In genomic region chr2:192696857-192697256, GRCh38 we compare ENCODE assay signal across 29 cellular contexts.
"Had no signal": no experiment of that assay in that cellular context is flagged by ENCODE, and none has a peak within 500 bp of the region (broad histone marks: within the 10 kb centered on the region; RNA-seq: fewer than 3 reads in every experiment).

No MANE protein-coding gene starts in this region.

- H3K27me3 Mint-ChIP-seq: activated B cell treated with CpG ODN at 0.5 μM for 24 hours; activated CD4-positive, alpha-beta T cell treated with anti-CD3 and anti-CD28 coated beads for 36 hours; activated naive CD8-positive, alpha-beta T cell treated with anti-CD3 and anti-CD28 coated beads for 36 hours; activated T-cell treated with anti-CD3 and anti-CD28 coated beads, Interleukin-2, amount 50 U/mL, for 24 hours had no signal

- H3K27ac Mint-ChIP-seq: activated B cell treated with CpG ODN at 0.5 μM for 24 hours; activated CD4-positive, alpha-beta T cell treated with anti-CD3 and anti-CD28 coated beads for 36 hours; activated naive CD8-positive, alpha-beta T cell treated with anti-CD3 and anti-CD28 coated beads for 36 hours; activated T-cell treated with anti-CD3 and anti-CD28 coated beads, Interleukin-2, amount 50 U/mL, for 24 hours; activated T-helper 2 cell treated with anti-CD3 and anti-CD28 coated beads, Interferon-gamma antibody, Interleukin-2, Interleukin-4, amounts not matched to agents 10 μg/mL and 5 μg/mL and 100 μg/mL, durations not matched to agents 14 hours and 24 hours and 36 hours; endodermal cell; nephron progenitor cell had no signal

- H3K9me3 Mint-ChIP-seq: activated B cell treated with CpG ODN at 0.5 μM for 24 hours; activated naive CD8-positive, alpha-beta T cell treated with anti-CD3 and anti-CD28 coated beads for 36 hours; activated T-cell treated with anti-CD3 and anti-CD28 coated beads, Interleukin-2, amount 50 U/mL, for 24 hours; activated T-helper 2 cell treated with anti-CD3 and anti-CD28 coated beads, Interferon-gamma antibody, Interleukin-2, Interleukin-4, amounts not matched to agents 10 μg/mL and 5 μg/mL and 100 μg/mL, durations not matched to agents 14 hours and 24 hours and 36 hours; nephron progenitor cell had no signal

- H3K36me3 ChIP-seq: colonic mucosa, esophagus squamous epithelium, gastroesophageal sphincter, heart right ventricle, lower lobe of right lung, pancreas, thoracic aorta, upper lobe of left lung had no signal

- FAIRE-seq: bronchial epithelial cell, keratinocyte, pancreas had no signal

- H3K4me1 ChIP-seq: colonic mucosa, esophagus squamous epithelium, gastroesophageal sphincter, heart right ventricle, lower lobe of right lung, pancreas, upper lobe of left lung had no signal

- H3K4me3 Mint-ChIP-seq: activated B cell treated with CpG ODN at 0.5 μM for 24 hours; activated CD4-positive, alpha-beta T cell treated with anti-CD3 and anti-CD28 coated beads for 36 hours; activated naive CD8-positive, alpha-beta T cell treated with anti-CD3 and anti-CD28 coated beads for 36 hours; activated T-cell treated with anti-CD3 and anti-CD28 coated beads, Interleukin-2, amount 50 U/mL, for 24 hours; endodermal cell; nephron progenitor cell had no signal

- H3K9me3 ChIP-seq: colonic mucosa, esophagus squamous epithelium, gastroesophageal sphincter, lower lobe of right lung, mucosa of descending colon, pancreas, thoracic aorta, upper lobe of left lung had no signal

- H3K36me3 Mint-ChIP-seq: activated naive CD8-positive, alpha-beta T cell treated with anti-CD3 and anti-CD28 coated beads for 36 hours had no signal

- H3K4me3 ChIP-seq: colonic mucosa, esophagus squamous epithelium, gastroesophageal sphincter, heart right ventricle, lower lobe of right lung, mucosa of descending colon, pancreas, thoracic aorta, upper lobe of left lung had no signal

- ATAC-seq: activated CD4-positive, alpha-beta T cell treated with anti-CD3 and anti-CD28 coated beads for 36 hours; gastroesophageal sphincter; heart right ventricle; left colon; lower lobe of right lung; mucosa of descending colon; pancreas; right cardiac atrium had no signal

- H3K4me1 Mint-ChIP-seq: activated B cell treated with CpG ODN at 0.5 μM for 24 hours; activated CD4-positive, alpha-beta T cell treated with anti-CD3 and anti-CD28 coated beads for 36 hours; activated naive CD8-positive, alpha-beta T cell treated with anti-CD3 and anti-CD28 coated beads for 36 hours; endodermal cell; nephron progenitor cell had no signal

- H3K27me3 ChIP-seq: colonic mucosa, esophagus squamous epithelium, gastroesophageal sphincter, pancreas, upper lobe of left lung had no signal

- H3K27ac ChIP-seq: colonic mucosa, esophagus squamous epithelium, gastroesophageal sphincter, heart right ventricle, lower lobe of right lung, pancreas, thoracic aorta, upper lobe of left lung had no signal

- DNase-seq: activated B cell treated with CpG ODN at 0.5 μM for 24 hours; activated CD4-positive, alpha-beta T cell treated with anti-CD3 and anti-CD28 coated beads for 36 hours; activated CD4-positive, alpha-beta T cell treated with anti-CD3 and anti-CD28 coated beads, Interleukin-2, amount 50 U/mL, for 4 hours; activated CD8-positive, alpha-beta memory T cell treated with anti-CD3 and anti-CD28 coated beads for 24 hours; activated CD8-positive, alpha-beta memory T cell treated with anti-CD3 and anti-CD28 coated beads, Interleukin-2, amount 50 U/mL, for 4 hours; activated naive CD4-positive, alpha-beta T cell treated with Interleukin-2 at 50 U/mL for 16 hours; activated naive CD8-positive, alpha-beta T cell treated with anti-CD3 and anti-CD28 coated beads for 36 hours; activated T-cell treated with anti-CD3 and anti-CD28 coated beads, Interleukin-2, amount 50 U/mL, for 24 hours; amniotic stem cell; colonic mucosa; endodermal cell; esophagus squamous epithelium; heart right ventricle; left colon; lower lobe of right lung; mesendoderm; mucosa of descending colon; nephron progenitor cell; pancreas; right cardiac atrium; stimulated activated CD4-positive, alpha-beta T cell treated with anti-CD3 and anti-CD28 coated beads, Interleukin-4, amount 100 ng/mL, for 24 hours; stimulated activated naive CD4-positive, alpha-beta T cell treated with Interleukin-2 at 50 U/mL for 16 hours; T-helper 9 cell; upper lobe of left lung had no signal
